ENCODE assay signal across 8 cellular contexts in the genomic region with DNA sequence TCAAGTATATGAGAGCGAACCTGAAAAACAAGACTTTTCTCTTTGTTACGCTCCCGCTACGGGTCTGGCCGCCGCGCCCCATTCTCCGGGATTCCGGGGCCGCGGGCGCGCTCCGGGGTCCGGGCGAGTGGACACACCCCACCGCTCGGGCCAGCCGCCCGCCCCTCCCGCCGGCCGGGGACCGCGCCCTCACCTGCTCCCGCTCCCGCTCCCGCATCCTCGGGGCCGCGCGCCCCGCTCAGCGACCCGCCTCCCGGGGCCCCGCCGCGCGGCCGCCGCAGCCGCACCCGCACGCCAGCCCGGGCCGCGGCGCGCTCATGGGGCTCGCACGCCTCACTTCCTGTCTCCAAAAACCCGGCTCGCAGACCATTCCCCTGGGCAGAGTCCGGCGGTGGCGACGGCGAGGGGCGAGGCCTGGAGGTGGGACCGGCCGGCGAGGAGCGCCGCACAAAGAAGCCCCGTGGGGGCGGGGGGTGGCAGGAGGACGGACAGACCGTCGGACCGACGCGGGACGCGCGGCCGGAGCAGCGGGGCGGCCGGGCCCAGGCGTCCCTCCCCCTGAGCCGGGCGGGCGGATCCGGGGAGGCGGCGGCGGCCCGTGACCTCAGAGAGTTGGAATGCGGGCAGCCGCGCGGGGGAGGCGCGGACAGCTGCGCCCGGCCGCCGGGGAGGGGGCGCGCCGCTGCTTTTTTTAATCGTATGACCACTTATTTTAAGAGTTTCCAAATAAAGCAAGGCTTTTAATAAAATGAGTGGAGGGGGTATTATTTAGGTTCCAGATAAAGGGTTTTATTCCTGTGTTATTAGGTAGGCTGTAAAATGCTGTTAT. TPM values are rescaled to one million over a fixed set of nuclear protein-coding genes. Genes with fewer than 3 reads are reported as not detected.
A peak's percentile ranks its signal among the peaks of the same experiment; 100 is the strongest.
DNase-seq lines count a peak whose midpoint lies in the region; ATAC-seq and TF ChIP-seq lines count a peak whose summit lies in the region.

A gene (minus strand): TSS at position 550 of the 829 bp plus-strand sequence. CDS start 4,590 bp downstream, outside the sequence.

- H3K4ac ChIP-seq in trophoblast cell (ENCODE audit: low read depth, low read length) = peak within 1 kb of the TSS; percentile 72

- POLR2A ChIA-PET in CD8-positive, alpha-beta T cell (lab: Charles Lee) = no interaction called here

- WGBS in trophoblast cell (ENCODE audit: extremely low coverage, insufficient coverage, insufficient read length) = no CpG with 5 or more reads among the region's 103 CpGs

- H3K9me3 Mint-ChIP-seq in CD8-positive, alpha-beta T cell = no peaks in the 10 kb centered on the region

- peak within 1 kb of the TSS; percentile 99 for H3K18ac ChIP-seq in trophoblast cell (ENCODE audit: low read length)

- H3K4me3 ChIP-seq in CD8-positive, alpha-beta T cell (ENCODE audit: low read depth, low read length) = peak within 1 kb of the TSS; percentile 2
- H3K4me3 ChIP-seq in astrocyte of the spinal cord (ENCODE audit: low read depth, low read length) = peak within 1 kb of the TSS; percentile 79
- peak within 1 kb of the TSS; percentile 69 to 75 for H3K4me3 ChIP-seq in right atrium auricular region
- H3K4me3 ChIP-seq in trophoblast cell (ENCODE audit: low read depth, low read length) = peak within 1 kb of the TSS; percentile 84

- H3K4me1 Mint-ChIP-seq in CD8-positive, alpha-beta T cell (ENCODE audit: low read depth) = peaks cover 32% of the 10 kb centered on the region

- in situ Hi-C loops in astrocyte of the spinal cord (cut with HindIII; ENCODE audit: low sequenced_read_pairs) = no loop called here

- H2AFZ ChIP-seq in trophoblast cell (ENCODE audit: insufficient read depth, low read length, poor library complexity) = peak within 1 kb of the TSS; percentile 88

- H3K79me2 ChIP-seq in trophoblast cell (ENCODE audit: control insufficient read depth, insufficient read depth, low read length, poor library complexity) = peaks cover 5% of the 10 kb centered on the region

- CTCF ChIA-PET in CD8-positive, alpha-beta T cell (lab: Charles Lee) = interaction anchor here (2.2 kb wide), 1 partner anchor 8 kb away, joined by 9 read pairs; no protein-coding TSS in a partner anchor

- H3K4me1 ChIP-seq in CD8-positive, alpha-beta T cell (ENCODE audit: insufficient read depth, low read length) = peaks cover 28% of the 10 kb centered on the region
- peaks cover 0 to 54% of the 10 kb centered on the region in 2 donors for H3K4me1 ChIP-seq in right atrium auricular region
- peaks cover 6 to 7% of the 10 kb centered on the region in 2 experiments for H3K4me1 ChIP-seq in trophoblast cell (ENCODE audit: control insufficient read depth in 1 of 2, insufficient read depth in 2 of 2, low read length in 2 of 2)

- H3K14ac ChIP-seq in trophoblast cell (ENCODE audit: low read length) = peak within 1 kb of the TSS; percentile 97

- peak within 1 kb of the TSS; percentile 85 for H3K9ac ChIP-seq in trophoblast cell (ENCODE audit: low read length)

- no peak for DNase-seq in CD8-positive, alpha-beta T cell
- DNase-seq in NCI-H460 (ENCODE audit: extremely low read depth, low read depth) = peak; percentile 55
- DNase-seq in astrocyte of the spinal cord (ENCODE audit: low read depth, low spot score) = peak; percentile 73
- DNase-seq in right atrium auricular region (ENCODE audit: low spot score) = peak; percentile 77
- DNase-seq in trophoblast cell = peak; percentile 68 to 79
- DNase-seq in NCI-H128 (lab: John Stamatoyannopoulos, UW; ENCODE audit: unreplicated experiment) = no peak

- intact Hi-C loops in CD8-positive, alpha-beta T cell (cut with DNase I, micrococcal nuclease) = loop anchor here (5.0 to 10.0 kb wide), 6 partner anchors 170 to 1830 kb away; a partner anchor contains a TSS

- H2BK5ac ChIP-seq in trophoblast cell (ENCODE audit: low read depth, low read length, poor library complexity) = peak within 1 kb of the TSS; percentile 88

- peak within 1 kb of the TSS; percentile 97 for H4K12ac ChIP-seq in trophoblast cell (ENCODE audit: low read depth, low read length)

- H3K36me3 Mint-ChIP-seq in CD8-positive, alpha-beta T cell = no peaks in the 10 kb centered on the region

- H3K27me3 ChIP-seq in CD8-positive, alpha-beta T cell (ENCODE audit: insufficient read depth, low read length) = peaks cover 45% of the 10 kb centered on the region
- H3K27me3 ChIP-seq in right atrium auricular region (no peaks in the 10 kb centered on the region), trophoblast cell (ENCODE audit: insufficient read depth, low read length) (no peaks in the 10 kb centered on the region)

- peak within 1 kb of the TSS; percentile 97 for H4K8ac ChIP-seq in trophoblast cell (ENCODE audit: low read depth, low read length)

- H4K91ac ChIP-seq in trophoblast cell (ENCODE audit: low read depth, low read length) = peak within 1 kb of the TSS; percentile 98

- peak within 1 kb of the TSS; percentile 23 for H2AK5ac ChIP-seq in trophoblast cell (ENCODE audit: low read length)

- H3K27me3 Mint-ChIP-seq in CD8-positive, alpha-beta T cell (ENCODE audit: low read depth) = peaks cover 56% of the 10 kb centered on the region

- H3K4me2 ChIP-seq in trophoblast cell (ENCODE audit: low read length) = peak within 1 kb of the TSS; percentile 57

- peaks cover 9% of the 10 kb centered on the region for H3K79me1 ChIP-seq in trophoblast cell (ENCODE audit: low read length)

- ATAC-seq in CD8-positive, alpha-beta T cell = no peak
- ATAC-seq in GM19397 (IDR thresholded peaks at IDR 0.05; ENCODE audit: unreplicated experiment) (peak; percentile 46), HG03196 (IDR thresholded peaks at IDR 0.05; ENCODE audit: unreplicated experiment) (no peak)

- no peaks in the 10 kb centered on the region for H3K9me3 ChIP-seq in CD8-positive, alpha-beta T cell (ENCODE audit: low read length)
- H3K9me3 ChIP-seq in right atrium auricular region (no peaks in the 10 kb centered on the region), trophoblast cell (ENCODE audit: insufficient read depth, low read depth, low read length) (no peaks in the 10 kb centered on the region)

- peak within 1 kb of the TSS; percentile 67 for H3K4me3 Mint-ChIP-seq in CD8-positive, alpha-beta T cell

- H3K23ac ChIP-seq in trophoblast cell (ENCODE audit: low read length) = no peak within 1 kb of the TSS

- no peak within 1 kb of the TSS for H3K27ac ChIP-seq in CD8-positive, alpha-beta T cell (ENCODE audit: low read depth, low read length)
- H3K27ac ChIP-seq in right atrium auricular region (peak within 1 kb of the TSS; percentile 87 to 95), trophoblast cell (ENCODE audit: low read depth, low read length) (peak within 1 kb of the TSS; percentile 99)

- H2BK12ac ChIP-seq in trophoblast cell (ENCODE audit: low read length) = no peak within 1 kb of the TSS

- H3K27ac Mint-ChIP-seq in CD8-positive, alpha-beta T cell = no peak within 1 kb of the TSS

- H2BK120ac ChIP-seq in trophoblast cell (ENCODE audit: insufficient read depth, low read length, poor library complexity) = peak within 1 kb of the TSS; percentile 96

- H3K36me3 ChIP-seq in CD8-positive, alpha-beta T cell (ENCODE audit: insufficient read depth, low read length) = no peaks in the 10 kb centered on the region
- peaks cover 5% of the 10 kb centered on the region for H3K36me3 ChIP-seq in right atrium auricular region
- H3K36me3 ChIP-seq in trophoblast cell (ENCODE audit: control insufficient read depth in 1 of 2, insufficient read depth in 2 of 2, low read length in 2 of 2) = peaks cover 8 to 11% of the 10 kb centered on the region in 2 experiments

- TF ChIP-seq CTCF in CD8-positive, alpha-beta T cell (IDR thresholded peaks at IDR 0.05) = no peak
- no peak for TF ChIP-seq CTCF in astrocyte of the spinal cord (IDR thresholded peaks at IDR 0.05; ENCODE audit: low read depth, low read length)
- no peak for TF ChIP-seq CTCF in right atrium auricular region (IDR thresholded peaks at IDR 0.05)

RNA-seq across cellular contexts. Expression of the gene that starts here (rescaled TPM):
- not detected for total RNA-seq in CD8-positive, alpha-beta T cell
- 3.8 and 5.0 TPM in 2 replicates for total RNA-seq in NCI-H460 (2014; rRNA removed; shearing (Covaris generic))
- polyA plus RNA-seq in NCI-H460 (2014; cell fraction: nucleus; rRNA removed) = 3.2 and 4.1 TPM in 2 replicates
- total RNA-seq in right atrium auricular region = 10 to 100 TPM; 22.4 to 24.3 TPM
- polyA plus RNA-seq in trophoblast cell (2013) = 119 and 131 TPM in 2 replicates

Comparison
In these comparisons a context has a peak if more than half of its experiments do, and no peak if none do; other contexts are left out.
1. DNase-seq: peak in NCI-H460 (single experiment), astrocyte of the spinal cord (single experiment), right atrium auricular region (single experiment) and trophoblast cell (2 of 2); none in CD8-positive, alpha-beta T cell (0 of 7) and NCI-H128 (single experiment).
2. H3K4me3 ChIP-seq: peak in every context shown above with its lines; median percentile 84 in trophoblast cell; 79 in astrocyte of the spinal cord; 72 in right atrium auricular region; 2 in CD8-positive, alpha-beta T cell.